Comparison of ENCODE assay signal across 1 cellular context in the genomic region with DNA sequence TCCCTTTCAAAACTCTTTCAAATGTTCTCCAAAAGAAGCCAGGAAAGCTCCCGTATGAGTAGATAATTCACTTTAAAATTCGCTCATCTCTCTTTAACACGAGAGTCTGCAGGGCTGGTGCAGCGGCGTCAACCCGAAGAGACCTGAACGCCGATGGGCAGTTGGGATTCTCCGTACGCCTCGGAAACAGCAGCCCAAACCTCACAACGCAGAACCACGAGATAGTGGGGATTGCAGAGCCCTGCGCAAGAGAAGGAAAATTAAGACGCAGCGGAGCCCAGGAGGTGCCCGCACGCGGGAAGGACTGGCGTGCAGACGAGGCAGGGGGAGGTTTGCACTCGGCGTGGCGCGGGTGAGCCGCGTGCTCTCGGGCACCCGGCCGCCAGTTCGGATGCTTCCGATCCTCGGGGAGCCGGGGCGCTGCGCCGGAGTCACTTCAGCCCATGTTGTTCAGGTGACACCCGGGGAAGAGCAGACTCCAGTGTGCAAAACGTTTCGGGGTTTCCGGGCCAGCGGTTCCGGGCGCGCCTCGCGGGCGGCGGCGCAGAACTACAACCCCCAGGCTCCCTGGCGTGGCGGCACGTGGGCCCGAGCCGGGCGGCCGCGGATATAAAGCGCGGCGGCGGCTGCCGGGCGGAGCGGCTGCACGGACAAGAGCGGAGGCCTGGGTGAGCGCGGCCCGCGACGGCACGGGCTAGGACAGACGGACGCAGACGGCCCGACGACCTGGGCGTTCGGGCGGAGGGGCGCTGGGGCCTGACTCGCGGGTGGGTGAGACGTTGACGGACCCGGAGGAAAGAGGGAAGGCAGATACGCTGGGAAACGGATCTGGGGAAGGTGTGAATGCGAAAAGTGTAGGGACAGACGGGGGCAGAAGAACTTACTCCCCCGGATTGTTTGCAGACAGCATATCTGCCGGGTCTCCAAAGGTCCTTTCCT.
TF ChIP-seq lines count a peak whose summit lies in the region.

A gene with protein sequence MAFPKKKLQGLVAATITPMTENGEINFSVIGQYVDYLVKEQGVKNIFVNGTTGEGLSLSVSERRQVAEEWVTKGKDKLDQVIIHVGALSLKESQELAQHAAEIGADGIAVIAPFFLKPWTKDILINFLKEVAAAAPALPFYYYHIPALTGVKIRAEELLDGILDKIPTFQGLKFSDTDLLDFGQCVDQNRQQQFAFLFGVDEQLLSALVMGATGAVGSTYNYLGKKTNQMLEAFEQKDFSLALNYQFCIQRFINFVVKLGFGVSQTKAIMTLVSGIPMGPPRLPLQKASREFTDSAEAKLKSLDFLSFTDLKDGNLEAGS (plus strand): TSS at position 636 of the 939 bp plus-strand sequence. CDS start 4,599 bp downstream, outside the sequence.

TF ChIP-seq in HepG2, 621 proteins besides CTCF, POLR2A, EP300 and RAD21 (continued from another document and continues in another):
- TF ChIP-seq, protein P1, sequence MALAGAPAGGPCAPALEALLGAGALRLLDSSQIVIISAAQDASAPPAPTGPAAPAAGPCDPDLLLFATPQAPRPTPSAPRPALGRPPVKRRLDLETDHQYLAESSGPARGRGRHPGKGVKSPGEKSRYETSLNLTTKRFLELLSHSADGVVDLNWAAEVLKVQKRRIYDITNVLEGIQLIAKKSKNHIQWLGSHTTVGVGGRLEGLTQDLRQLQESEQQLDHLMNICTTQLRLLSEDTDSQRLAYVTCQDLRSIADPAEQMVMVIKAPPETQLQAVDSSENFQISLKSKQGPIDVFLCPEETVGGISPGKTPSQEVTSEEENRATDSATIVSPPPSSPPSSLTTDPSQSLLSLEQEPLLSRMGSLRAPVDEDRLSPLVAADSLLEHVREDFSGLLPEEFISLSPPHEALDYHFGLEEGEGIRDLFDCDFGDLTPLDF (CRISPR knock-in tag; IDR thresholded peaks at IDR 0.05) = peak; percentile 47; the same call in 1 of the 2 replicates
- TF ChIP-seq ZNF891 (CRISPR knock-in tag; IDR thresholded peaks at IDR 0.05) = 0 out of 2 replicates have a peak, but pooled peaks have one; percentile 59
- peak; percentile 16 for TF ChIP-seq XRCC5 (optimal IDR thresholded peaks at IDR 0.05; ENCODE audit: low read length)
- TF ChIP-seq, protein P2, sequence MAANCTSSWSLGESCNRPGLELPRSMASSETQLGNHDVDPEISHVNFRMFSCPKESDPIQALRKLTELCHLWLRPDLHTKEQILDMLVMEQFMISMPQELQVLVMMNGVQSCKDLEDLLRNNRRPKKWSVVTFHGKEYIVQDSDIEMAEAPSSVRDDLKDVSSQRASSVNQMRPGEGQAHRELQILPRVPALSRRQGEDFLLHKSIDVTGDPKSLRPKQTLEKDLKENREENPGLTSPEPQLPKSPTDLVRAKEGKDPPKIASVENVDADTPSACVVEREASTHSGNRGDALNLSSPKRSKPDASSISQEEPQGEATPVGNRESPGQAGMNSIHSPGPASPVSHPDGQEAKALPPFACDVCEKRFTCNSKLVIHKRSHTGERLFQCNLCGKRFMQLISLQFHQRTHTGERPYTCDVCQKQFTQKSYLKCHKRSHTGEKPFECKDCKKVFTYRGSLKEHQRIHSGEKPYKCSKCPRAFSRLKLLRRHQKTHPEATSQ (CRISPR knock-in tag; IDR thresholded peaks at IDR 0.05; ENCODE audit: borderline replicate concordance) = no peak
- no peak for TF ChIP-seq ZC3H4 (CRISPR knock-in tag; IDR thresholded peaks at IDR 0.05; ENCODE audit: borderline replicate concordance)
- no peak; the same call in 1 of the 2 replicates for TF ChIP-seq NFATC3 (CRISPR knock-in tag; IDR thresholded peaks at IDR 0.05)
- no peak for TF ChIP-seq PHB2 (IDR thresholded peaks at IDR 0.05; ENCODE audit: partially characterized antibody)
- peak; percentile 64; the same call in 1 of the 2 replicates for TF ChIP-seq ISX (CRISPR knock-in tag; conservative IDR thresholded peaks at IDR 0.05)
- no peak for TF ChIP-seq ZNF441 (CRISPR knock-in tag; IDR thresholded peaks at IDR 0.05; ENCODE audit: borderline replicate concordance)
- no peak for TF ChIP-seq SIN3A (IDR thresholded peaks at IDR 0.05; ENCODE audit: borderline replicate concordance, low read depth, low read length)
- no peak for TF ChIP-seq TEAD3 (CRISPR knock-in tag; optimal IDR thresholded peaks at IDR 0.05; ENCODE audit: borderline replicate concordance)
- TF ChIP-seq ZNF333 (CRISPR knock-in tag; IDR thresholded peaks at IDR 0.05; ENCODE audit: borderline replicate concordance) = no peak; the same call in 1 of the 2 replicates
- no peak for TF ChIP-seq RFXANK (CRISPR knock-in tag; IDR thresholded peaks at IDR 0.05)
- TF ChIP-seq MTF2 (CRISPR knock-in tag; IDR thresholded peaks at IDR 0.05; ENCODE audit: borderline replicate concordance) = peak; percentile 98; the same call in 1 of the 2 replicates
- TF ChIP-seq, protein P3, sequence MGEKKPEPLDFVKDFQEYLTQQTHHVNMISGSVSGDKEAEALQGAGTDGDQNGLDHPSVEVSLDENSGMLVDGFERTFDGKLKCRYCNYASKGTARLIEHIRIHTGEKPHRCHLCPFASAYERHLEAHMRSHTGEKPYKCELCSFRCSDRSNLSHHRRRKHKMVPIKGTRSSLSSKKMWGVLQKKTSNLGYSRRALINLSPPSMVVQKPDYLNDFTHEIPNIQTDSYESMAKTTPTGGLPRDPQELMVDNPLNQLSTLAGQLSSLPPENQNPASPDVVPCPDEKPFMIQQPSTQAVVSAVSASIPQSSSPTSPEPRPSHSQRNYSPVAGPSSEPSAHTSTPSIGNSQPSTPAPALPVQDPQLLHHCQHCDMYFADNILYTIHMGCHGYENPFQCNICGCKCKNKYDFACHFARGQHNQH (CRISPR knock-in tag; IDR thresholded peaks at IDR 0.05) = no peak
- peak; percentile 65; the same call in 1 of the 2 replicates for TF ChIP-seq HES4 (CRISPR knock-in tag; IDR thresholded peaks at IDR 0.05; ENCODE audit: borderline replicate concordance)
- no peak for TF ChIP-seq JUND (CRISPR knock-in tag; IDR thresholded peaks at IDR 0.05)
- no peak for TF ChIP-seq KMT2B (CRISPR knock-in tag; IDR thresholded peaks at IDR 0.05)
- TF ChIP-seq, protein P4, sequence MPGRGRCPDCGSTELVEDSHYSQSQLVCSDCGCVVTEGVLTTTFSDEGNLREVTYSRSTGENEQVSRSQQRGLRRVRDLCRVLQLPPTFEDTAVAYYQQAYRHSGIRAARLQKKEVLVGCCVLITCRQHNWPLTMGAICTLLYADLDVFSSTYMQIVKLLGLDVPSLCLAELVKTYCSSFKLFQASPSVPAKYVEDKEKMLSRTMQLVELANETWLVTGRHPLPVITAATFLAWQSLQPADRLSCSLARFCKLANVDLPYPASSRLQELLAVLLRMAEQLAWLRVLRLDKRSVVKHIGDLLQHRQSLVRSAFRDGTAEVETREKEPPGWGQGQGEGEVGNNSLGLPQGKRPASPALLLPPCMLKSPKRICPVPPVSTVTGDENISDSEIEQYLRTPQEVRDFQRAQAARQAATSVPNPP (CRISPR knock-in tag; IDR thresholded peaks at IDR 0.05) = peak; percentile 71; the same call in 1 of the 2 replicates
- TF ChIP-seq ZNF790 (CRISPR knock-in tag; IDR thresholded peaks at IDR 0.05; ENCODE audit: borderline replicate concordance) = no peak
- TF ChIP-seq ZNF547 (CRISPR knock-in tag; IDR thresholded peaks at IDR 0.05) = peak; percentile 88
- no peak for TF ChIP-seq MBNL3 (CRISPR knock-in tag; conservative IDR thresholded peaks at IDR 0.05)
- TF ChIP-seq, protein P5, sequence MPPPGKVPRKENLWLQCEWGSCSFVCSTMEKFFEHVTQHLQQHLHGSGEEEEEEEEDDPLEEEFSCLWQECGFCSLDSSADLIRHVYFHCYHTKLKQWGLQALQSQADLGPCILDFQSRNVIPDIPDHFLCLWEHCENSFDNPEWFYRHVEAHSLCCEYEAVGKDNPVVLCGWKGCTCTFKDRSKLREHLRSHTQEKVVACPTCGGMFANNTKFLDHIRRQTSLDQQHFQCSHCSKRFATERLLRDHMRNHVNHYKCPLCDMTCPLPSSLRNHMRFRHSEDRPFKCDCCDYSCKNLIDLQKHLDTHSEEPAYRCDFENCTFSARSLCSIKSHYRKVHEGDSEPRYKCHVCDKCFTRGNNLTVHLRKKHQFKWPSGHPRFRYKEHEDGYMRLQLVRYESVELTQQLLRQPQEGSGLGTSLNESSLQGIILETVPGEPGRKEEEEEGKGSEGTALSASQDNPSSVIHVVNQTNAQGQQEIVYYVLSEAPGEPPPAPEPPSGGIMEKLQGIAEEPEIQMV (CRISPR knock-in tag; IDR thresholded peaks at IDR 0.05; ENCODE audit: low read depth) = no peak
- TF ChIP-seq ZNF747 (CRISPR knock-in tag; IDR thresholded peaks at IDR 0.05; ENCODE audit: borderline replicate concordance) = no peak
- no peak for TF ChIP-seq FOXA3 (CRISPR knock-in tag; IDR thresholded peaks at IDR 0.05)
- no peak for TF ChIP-seq HMG20A (CRISPR knock-in tag; IDR thresholded peaks at IDR 0.05; ENCODE audit: borderline replicate concordance)
- no peak for TF ChIP-seq MYNN (CRISPR knock-in tag; IDR thresholded peaks at IDR 0.05; ENCODE audit: low read depth)
- TF ChIP-seq, protein P6, sequence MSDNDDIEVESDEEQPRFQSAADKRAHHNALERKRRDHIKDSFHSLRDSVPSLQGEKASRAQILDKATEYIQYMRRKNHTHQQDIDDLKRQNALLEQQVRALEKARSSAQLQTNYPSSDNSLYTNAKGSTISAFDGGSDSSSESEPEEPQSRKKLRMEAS (IDR thresholded peaks at IDR 0.05) = peak; percentile 86
- TF ChIP-seq POLR2AphosphoS5 (IDR thresholded peaks at IDR 0.05; ENCODE audit: low read depth, low read length) = no peak
- no peak for TF ChIP-seq SOX13 (IDR thresholded peaks at IDR 0.05)
- TF ChIP-seq SOX13 (CRISPR knock-in tag; conservative IDR thresholded peaks at IDR 0.05 in 1 of 2, IDR thresholded peaks at IDR 0.05 in 1 of 2) = no peak
- TF ChIP-seq SIX1 (CRISPR knock-in tag; IDR thresholded peaks at IDR 0.05; ENCODE audit: borderline replicate concordance) = no peak
- TF ChIP-seq HIVEP1 (CRISPR knock-in tag; IDR thresholded peaks at IDR 0.05) = no peak
- no peak for TF ChIP-seq FOXM1 (CRISPR knock-in tag; IDR thresholded peaks at IDR 0.05)
- peak; percentile 81; the same call in 1 of the 2 replicates for TF ChIP-seq SALL2 (CRISPR knock-in tag; IDR thresholded peaks at IDR 0.05)
- TF ChIP-seq SMYD3 (CRISPR knock-in tag; IDR thresholded peaks at IDR 0.05) = no peak
- TF ChIP-seq KDM6A (CRISPR knock-in tag; IDR thresholded peaks at IDR 0.05; ENCODE audit: low read depth) = no peak
- TF ChIP-seq ADNP (CRISPR knock-in tag; IDR thresholded peaks at IDR 0.05) = no peak
- no peak for TF ChIP-seq NFIC (IDR thresholded peaks at IDR 0.05; ENCODE audit: low read length)
- TF ChIP-seq ZNF652 (CRISPR knock-in tag; IDR thresholded peaks at IDR 0.05; ENCODE audit: borderline replicate concordance, low read depth) = no peak
- TF ChIP-seq, protein P7, sequence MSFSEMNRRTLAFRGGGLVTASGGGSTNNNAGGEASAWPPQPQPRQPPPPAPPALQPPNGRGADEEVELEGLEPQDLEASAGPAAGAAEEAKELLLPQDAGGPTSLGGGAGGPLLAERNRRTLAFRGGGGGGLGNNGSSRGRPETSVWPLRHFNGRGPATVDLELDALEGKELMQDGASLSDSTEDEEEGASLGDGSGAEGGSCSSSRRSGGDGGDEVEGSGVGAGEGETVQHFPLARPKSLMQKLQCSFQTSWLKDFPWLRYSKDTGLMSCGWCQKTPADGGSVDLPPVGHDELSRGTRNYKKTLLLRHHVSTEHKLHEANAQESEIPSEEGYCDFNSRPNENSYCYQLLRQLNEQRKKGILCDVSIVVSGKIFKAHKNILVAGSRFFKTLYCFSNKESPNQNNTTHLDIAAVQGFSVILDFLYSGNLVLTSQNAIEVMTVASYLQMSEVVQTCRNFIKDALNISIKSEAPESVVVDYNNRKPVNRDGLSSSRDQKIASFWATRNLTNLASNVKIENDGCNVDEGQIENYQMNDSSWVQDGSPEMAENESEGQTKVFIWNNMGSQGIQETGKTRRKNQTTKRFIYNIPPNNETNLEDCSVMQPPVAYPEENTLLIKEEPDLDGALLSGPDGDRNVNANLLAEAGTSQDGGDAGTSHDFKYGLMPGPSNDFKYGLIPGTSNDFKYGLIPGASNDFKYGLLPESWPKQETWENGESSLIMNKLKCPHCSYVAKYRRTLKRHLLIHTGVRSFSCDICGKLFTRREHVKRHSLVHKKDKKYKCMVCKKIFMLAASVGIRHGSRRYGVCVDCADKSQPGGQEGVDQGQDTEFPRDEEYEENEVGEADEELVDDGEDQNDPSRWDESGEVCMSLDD (CRISPR knock-in tag; IDR thresholded peaks at IDR 0.05; ENCODE audit: borderline replicate concordance) = no peak
- TF ChIP-seq, protein P8, sequence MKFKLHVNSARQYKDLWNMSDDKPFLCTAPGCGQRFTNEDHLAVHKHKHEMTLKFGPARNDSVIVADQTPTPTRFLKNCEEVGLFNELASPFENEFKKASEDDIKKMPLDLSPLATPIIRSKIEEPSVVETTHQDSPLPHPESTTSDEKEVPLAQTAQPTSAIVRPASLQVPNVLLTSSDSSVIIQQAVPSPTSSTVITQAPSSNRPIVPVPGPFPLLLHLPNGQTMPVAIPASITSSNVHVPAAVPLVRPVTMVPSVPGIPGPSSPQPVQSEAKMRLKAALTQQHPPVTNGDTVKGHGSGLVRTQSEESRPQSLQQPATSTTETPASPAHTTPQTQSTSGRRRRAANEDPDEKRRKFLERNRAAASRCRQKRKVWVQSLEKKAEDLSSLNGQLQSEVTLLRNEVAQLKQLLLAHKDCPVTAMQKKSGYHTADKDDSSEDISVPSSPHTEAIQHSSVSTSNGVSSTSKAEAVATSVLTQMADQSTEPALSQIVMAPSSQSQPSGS (CRISPR knock-in tag; IDR thresholded peaks at IDR 0.05) = no peak
- no peak for TF ChIP-seq FOXK2 (IDR thresholded peaks at IDR 0.05)
- TF ChIP-seq NFE2L1 (CRISPR knock-in tag; IDR thresholded peaks at IDR 0.05; ENCODE audit: borderline replicate concordance) = no peak
- no peak for TF ChIP-seq GPN1 (CRISPR knock-in tag; IDR thresholded peaks at IDR 0.05; ENCODE audit: borderline replicate concordance)
- TF ChIP-seq FLYWCH1 (CRISPR knock-in tag; IDR thresholded peaks at IDR 0.05) = no peak
- TF ChIP-seq ZBTB8A (CRISPR knock-in tag; IDR thresholded peaks at IDR 0.05; ENCODE audit: borderline replicate concordance, low read depth) = no peak
- TF ChIP-seq ZBTB7A (CRISPR knock-in tag; IDR thresholded peaks at IDR 0.05) = no peak
- no peak for TF ChIP-seq CEBPG (CRISPR knock-in tag; IDR thresholded peaks at IDR 0.05)
- peak; percentile 69; the same call in 1 of the 2 replicates for TF ChIP-seq ZNF709 (CRISPR knock-in tag; IDR thresholded peaks at IDR 0.05)
- no peak for TF ChIP-seq SKI (IDR thresholded peaks at IDR 0.05; ENCODE audit: partially characterized antibody)
- TF ChIP-seq SP1 (IDR thresholded peaks at IDR 0.05) = no peak
- no peak for TF ChIP-seq SP1 (CRISPR knock-in tag; IDR thresholded peaks at IDR 0.05)
- no peak for TF ChIP-seq ZNF737 (CRISPR knock-in tag; IDR thresholded peaks at IDR 0.05; ENCODE audit: borderline replicate concordance)
- peak; percentile 61; the same call in 1 of the 2 replicates for TF ChIP-seq TOPORS (CRISPR knock-in tag; IDR thresholded peaks at IDR 0.05)
- no peak for TF ChIP-seq RBM39 (IDR thresholded peaks at IDR 0.05; ENCODE audit: low read depth, low read length, poor library complexity, severe bottlenecking)
- no peak for TF ChIP-seq CBX1 (IDR thresholded peaks at IDR 0.05; ENCODE audit: low read depth)
- TF ChIP-seq GATA4 (IDR thresholded peaks at IDR 0.05; ENCODE audit: borderline replicate concordance, low read depth) = no peak
- no peak for TF ChIP-seq ZZZ3 (CRISPR knock-in tag; IDR thresholded peaks at IDR 0.05; ENCODE audit: borderline replicate concordance)
